In the genomic region with DNA sequence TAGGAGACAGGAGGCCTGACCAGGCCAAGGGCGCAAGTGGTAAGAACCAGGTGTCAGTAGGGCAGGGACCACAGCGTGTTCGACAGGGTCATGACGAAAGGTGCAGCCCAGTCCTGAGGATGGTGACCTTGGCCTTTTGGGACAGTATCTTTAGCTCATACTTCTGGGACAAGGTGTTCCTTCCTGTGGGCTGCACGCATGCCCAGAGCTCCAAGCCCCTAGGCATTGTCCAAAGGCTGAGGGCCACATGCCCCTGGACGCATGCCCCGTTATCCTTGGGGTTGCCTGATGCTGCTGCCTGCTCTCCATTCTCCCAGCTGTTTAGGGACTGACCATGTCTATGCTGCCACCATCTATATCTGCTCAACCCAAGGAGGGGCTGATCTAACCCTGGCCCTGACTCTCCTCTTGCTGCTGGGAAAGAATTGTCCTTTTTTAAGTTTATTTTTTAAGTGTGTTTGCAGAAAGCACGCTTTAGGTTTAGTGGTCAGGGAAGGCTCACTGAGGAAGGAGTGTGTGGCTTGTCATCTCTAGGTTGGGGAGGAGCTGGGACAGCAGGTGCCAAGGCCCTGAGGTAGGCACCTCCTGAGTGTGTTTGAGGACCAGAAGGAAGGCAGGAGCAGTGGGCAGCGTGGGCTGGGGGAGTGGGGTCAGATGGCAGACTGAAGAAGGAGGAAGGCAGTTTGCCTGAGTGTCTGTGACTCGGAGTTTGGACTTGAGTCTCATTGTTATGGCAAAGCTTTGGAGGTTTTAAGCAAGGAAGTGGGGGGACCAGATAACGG, we compare ENCODE assay signal across 23 cellular contexts. TPM values are rescaled to one million over a fixed set of nuclear protein-coding genes. Genes with fewer than 3 reads are reported as not detected.
DNase-seq lines count a peak whose midpoint lies in the region; ATAC-seq, FAIRE-seq and TF ChIP-seq lines count a peak whose summit lies in the region.
"Had no signal": no experiment of that assay in that cellular context is flagged by ENCODE, and none has a peak within 500 bp of the region (broad histone marks: within the 10 kb centered on the region; RNA-seq: fewer than 3 reads in every experiment).

No MANE protein-coding gene starts in this region.

- no peak overlapping the region; the same call in 1 of the 2 replicates for H2AK5ac ChIP-seq in H1 (ENCODE audit: low read depth, low read length)

- no peak overlapping the region for H3K14ac ChIP-seq in H1 (ENCODE audit: insufficient read length)

- no peak for DNase-seq in activated CD8-positive, alpha-beta T cell treated with anti-CD3 and anti-CD28 coated beads, Interleukin-2, amount 10 ng/mL, durations not matched to agents 7 days and 5 days
- no peak for DNase-seq in activated CD8-positive, alpha-beta T cell treated with anti-CD3 and anti-CD28 coated beads for 36 hours
- DNase-seq in right cardiac atrium = peak in 2 of 3 donors; percentile 6
- DNase-seq in Right ventricle myocardium superior = no peak
- DNase-seq in H1 (ENCODE audit: low read depth in 1 of 2, low spot score in 2 of 2) = no peak
- DNase-seq in type B pancreatic cell (ENCODE audit: extremely low spot score, unreplicated experiment) = no peak
- no peak for DNase-seq in medulla oblongata (ENCODE audit: extremely low spot score)
- no peak for DNase-seq in retina
- DNase-seq: CD8-positive, alpha-beta memory T cell; GM23248; H9; HFFc6; KG1; MM.1S; NCI-H2029; NCI-H446 treated with DMSO at 0.1 percent for 48 hours; NCI-H526 treated with DMSO at 0.1 percent for 48 hours; RPMI8226; SHP77 treated with DMSO at 0.1 percent for 48 hours had no signal

- no peak overlapping the region; the same call in 1 of the 2 replicates for H4K8ac ChIP-seq in H1 (ENCODE audit: extremely low read depth, insufficient read depth, low read length)

- H4K91ac ChIP-seq in H1 (replicated peaks; ENCODE audit: insufficient read length, low read length) = peak overlapping the region; percentile 55

- intact Hi-C loops in activated CD8-positive, alpha-beta T cell treated with anti-CD3 and anti-CD28 coated beads for 36 hours (cut with micrococcal nuclease) = no loop called here
- intact Hi-C loops in right cardiac atrium (cut with DNase I) = no loop called here
- intact Hi-C loops in Right ventricle myocardium superior (cut with DNase I) = no loop called here

- H3K9me3 ChIP-seq in right cardiac atrium (ENCODE audit: control insufficient read depth, low read length) = no peaks in the 10 kb centered on the region
- H3K9me3 ChIP-seq in H1 (ENCODE audit: insufficient read depth in 2 of 2, low read depth in 1 of 2, low read length in 1 of 2) = no peaks in the 10 kb centered on the region

- no peak overlapping the region for H2BK20ac ChIP-seq in H1 (ENCODE audit: low read length)

- TF ChIP-seq EP300 in H1 (IDR thresholded peaks at IDR 0.05; ENCODE audit: borderline replicate concordance in 1 of 2, low read depth in 2 of 2, low read length in 2 of 2) = no peak

- CTCF ChIA-PET in activated CD8-positive, alpha-beta T cell treated with anti-CD3 and anti-CD28 coated beads, Interleukin-2, amount 10 ng/mL, durations not matched to agents 7 days and 5 days (lab: Charles Lee) = interaction anchor here (0.9 to 1.2 kb wide), 5 partner anchors 9 to 116 kb away, joined by 3 to 5 read pairs (median 4); partner anchors contain the start of gene CBX4
- CTCF ChIA-PET in activated CD8-positive, alpha-beta T cell treated with anti-CD3 and anti-CD28 coated beads for 36 hours (lab: Charles Lee) = interaction anchor here (1.2 to 2.8 kb wide), 4 partner anchors 10 to 62 kb away, joined by 4 to 13 read pairs (median 6); partner anchors contain the start of gene CBX4
- CTCF ChIA-PET in H1 (lab: Charles Lee; ENCODE audit: partially characterized antibody) = interaction anchor here (0.6 to 3.4 kb wide), 11 partner anchors 9 to 115 kb away, joined by 3 to 14 read pairs (median 3); partner anchors contain the start of gene CBX8

- POLR2A ChIA-PET in activated CD8-positive, alpha-beta T cell treated with anti-CD3 and anti-CD28 coated beads, Interleukin-2, amount 10 ng/mL, durations not matched to agents 7 days and 5 days (lab: Charles Lee) = no interaction called here
- POLR2A ChIA-PET in activated CD8-positive, alpha-beta T cell treated with anti-CD3 and anti-CD28 coated beads for 36 hours (lab: Charles Lee) = no interaction called here
- POLR2A ChIA-PET in H1 (lab: Charles Lee; ENCODE audit: partially characterized antibody) = no interaction called here

- no peak overlapping the region for H2BK5ac ChIP-seq in H1 (ENCODE audit: low read depth, low read length)

- H3K56ac ChIP-seq in H1 (replicated peaks; ENCODE audit: insufficient read length, low read depth, low read length) = no peak overlapping the region

- TF ChIP-seq RAD21 in H1 (IDR thresholded peaks at IDR 0.05 in 1 of 2, conservative IDR thresholded peaks at IDR 0.05 in 1 of 2; ENCODE audit: low read depth in 2 of 2, low read length in 2 of 2) = no peak

- H3K27me3 ChIP-seq in right cardiac atrium (ENCODE audit: control insufficient read depth, insufficient read depth) (no peaks in the 10 kb centered on the region), H1 (replicated peaks in 1 of 4; ENCODE audit: control insufficient read depth in 3 of 4, extremely low read depth in 1 of 4, insufficient read depth in 3 of 4, low read length in 3 of 4) (peaks cover 0 to 2% (median 0%) of the 10 kb centered on the region in 4 experiments; a peak in 1 of 7 replicates)

- H3K79me1 ChIP-seq in H1 (ENCODE audit: low read depth, low read length) = no peaks in the 10 kb centered on the region

- H3K27ac Mint-ChIP-seq in activated CD8-positive, alpha-beta T cell treated with anti-CD3 and anti-CD28 coated beads, Interleukin-2, amount 10 ng/mL, durations not matched to agents 7 days and 5 days = peak overlapping the region; percentile 13
- H3K27ac Mint-ChIP-seq in activated CD8-positive, alpha-beta T cell treated with anti-CD3 and anti-CD28 coated beads for 36 hours = no peak overlapping the region
- peak overlapping the region; percentile 14 for H3K27ac Mint-ChIP-seq in type B pancreatic cell
- H3K27ac Mint-ChIP-seq: B cell; CD8-positive, alpha-beta memory T cell; HFFc6 had no signal

- H3K23me2 ChIP-seq in H1 (ENCODE audit: low read depth, low read length) = no peaks in the 10 kb centered on the region

- H2BK12ac ChIP-seq in H1 (ENCODE audit: low read depth, low read length) = no peak overlapping the region

- no peak overlapping the region for H4K5ac ChIP-seq in H1 (ENCODE audit: insufficient read length, low read depth, low read length)

- no peak overlapping the region for H3K4me3 ChIP-seq in right cardiac atrium (ENCODE audit: low read length)
- H3K4me3 ChIP-seq in H1 (ENCODE audit: extremely low read depth in 1 of 4, insufficient read depth in 2 of 4, low read depth in 3 of 4, low read length in 4 of 4) = no peak overlapping the region
- H3K4me3 ChIP-seq: GM23248 had no signal

- H3K4me1 ChIP-seq in right cardiac atrium (ENCODE audit: control insufficient read depth, insufficient read depth, low read length) (no peaks in the 10 kb centered on the region), H1 (replicated peaks in 1 of 4; ENCODE audit: control insufficient read depth in 3 of 4, insufficient read depth in 4 of 4, low read length in 3 of 4) (no peaks in the 10 kb centered on the region)

- no peak for TF ChIP-seq POLR2A in H1 (IDR thresholded peaks at IDR 0.05; ENCODE audit: control extremely low read depth in 1 of 2, low read depth in 2 of 2, low read length in 2 of 2)

- H2BK15ac ChIP-seq in H1 (ENCODE audit: low read length) = no peak overlapping the region

- ATAC-seq in activated CD8-positive, alpha-beta T cell treated with anti-CD3 and anti-CD28 coated beads, Interleukin-2, amount 10 ng/mL, durations not matched to agents 7 days and 5 days = no peak
- ATAC-seq in activated CD8-positive, alpha-beta T cell treated with anti-CD3 and anti-CD28 coated beads for 36 hours = no peak
- no peak for ATAC-seq in right cardiac atrium
- no peak for ATAC-seq in Right ventricle myocardium superior (ENCODE audit: poor library complexity)

- no peak overlapping the region for H2BK120ac ChIP-seq in H1 (replicated peaks; ENCODE audit: low read depth, low read length)

- WGBS in right cardiac atrium = 85% methylated on average over 11 of the region's 11 CpGs
- 76% methylated on average over 11 of the region's 11 CpGs; no CpG with 5 or more reads in 1 of the 2 experiments for WGBS in H1 (ENCODE audit: extremely low coverage in 1 of 2, insufficient coverage in 1 of 2, insufficient read length in 1 of 2, insufficient replicate concordance in 2 of 2, low coverage in 1 of 2, low lambda C conversion rate in 2 of 2, missing lambda C conversion rate in 1 of 2), 2 experiments

- no peaks in the 10 kb centered on the region for H3K36me3 ChIP-seq in H1 (ENCODE audit: control insufficient read depth in 2 of 4, insufficient read depth in 4 of 4, low read length in 3 of 4)

- no peak overlapping the region for H3K4me2 ChIP-seq in H1 (ENCODE audit: insufficient read depth in 1 of 2, low read depth in 2 of 2, low read length in 2 of 2)

- H3K18ac ChIP-seq in H1 (ENCODE audit: extremely low read depth, low read length) = no peak overlapping the region

- H3K4me3 Mint-ChIP-seq in activated CD8-positive, alpha-beta T cell treated with anti-CD3 and anti-CD28 coated beads, Interleukin-2, amount 10 ng/mL, durations not matched to agents 7 days and 5 days = no peak overlapping the region
- no peak overlapping the region for H3K4me3 Mint-ChIP-seq in activated CD8-positive, alpha-beta T cell treated with anti-CD3 and anti-CD28 coated beads for 36 hours
- H3K4me3 Mint-ChIP-seq in type B pancreatic cell = no peak overlapping the region
- H3K4me3 Mint-ChIP-seq: B cell; CD8-positive, alpha-beta memory T cell; H9; HFFc6 had no signal

- no peak overlapping the region for H2AFZ ChIP-seq in H1 (ENCODE audit: low read length)
- H2AFZ ChIP-seq: GM23248 had no signal

- H3K9ac ChIP-seq in H1 (replicated peaks in 1 of 4; ENCODE audit: extremely low read depth in 1 of 4, low read depth in 3 of 4, low read length in 3 of 4) = no peak overlapping the region; a peak in 1 of 7 replicates
- H3K9ac ChIP-seq: GM23248 had no signal

- no peak overlapping the region for H3K4ac ChIP-seq in H1 (replicated peaks; ENCODE audit: insufficient read length, low read depth, low read length)

- H3K23ac ChIP-seq in H1 (ENCODE audit: insufficient read length) = no peak overlapping the region

- no peak overlapping the region for H3K27ac ChIP-seq in right cardiac atrium (ENCODE audit: low read length)
- no peak overlapping the region for H3K27ac ChIP-seq in H1 (ENCODE audit: low read depth, low read length)
- H3K27ac ChIP-seq: 22Rv1, C4-2B, GM23248 had no signal

- H3K27me3 Mint-ChIP-seq in activated CD8-positive, alpha-beta T cell treated with anti-CD3 and anti-CD28 coated beads, Interleukin-2, amount 10 ng/mL, durations not matched to agents 7 days and 5 days (ENCODE audit: low read depth) = peaks cover 2% of the 10 kb centered on the region
- H3K27me3 Mint-ChIP-seq in activated CD8-positive, alpha-beta T cell treated with anti-CD3 and anti-CD28 coated beads for 36 hours = peaks cover 4% of the 10 kb centered on the region
- H3K27me3 Mint-ChIP-seq in type B pancreatic cell = no peaks in the 10 kb centered on the region

- TF ChIP-seq CTCF in activated CD8-positive, alpha-beta T cell treated with anti-CD3 and anti-CD28 coated beads for 36 hours (IDR thresholded peaks at IDR 0.05) = no peak
- TF ChIP-seq CTCF in H1 (IDR thresholded peaks at IDR 0.05; ENCODE audit: control extremely low read depth in 1 of 3, insufficient read depth in 1 of 3, low read depth in 1 of 3, low read length in 3 of 3) (no peak), type B pancreatic cell (conservative IDR thresholded peaks at IDR 0.05) (no peak)

- H3K9me3 Mint-ChIP-seq in activated CD8-positive, alpha-beta T cell treated with anti-CD3 and anti-CD28 coated beads, Interleukin-2, amount 10 ng/mL, durations not matched to agents 7 days and 5 days (ENCODE audit: insufficient read depth) = no peaks in the 10 kb centered on the region
- H3K9me3 Mint-ChIP-seq in activated CD8-positive, alpha-beta T cell treated with anti-CD3 and anti-CD28 coated beads for 36 hours = no peaks in the 10 kb centered on the region
- H3K9me3 Mint-ChIP-seq in type B pancreatic cell = no peaks in the 10 kb centered on the region
- H3K9me3 Mint-ChIP-seq: CD8-positive, alpha-beta memory T cell; H9; HFFc6 had no signal

- H3K79me2 ChIP-seq in H1 (ENCODE audit: control insufficient read depth in 1 of 2, insufficient read depth in 2 of 2, low read length in 2 of 2) = no peaks in the 10 kb centered on the region

- peaks cover 14% of the 10 kb centered on the region for H3K4me1 Mint-ChIP-seq in activated CD8-positive, alpha-beta T cell treated with anti-CD3 and anti-CD28 coated beads, Interleukin-2, amount 10 ng/mL, durations not matched to agents 7 days and 5 days (ENCODE audit: low read depth)
- H3K4me1 Mint-ChIP-seq in activated CD8-positive, alpha-beta T cell treated with anti-CD3 and anti-CD28 coated beads for 36 hours (ENCODE audit: low read depth) = peaks cover 2% of the 10 kb centered on the region
- H3K4me1 Mint-ChIP-seq in type B pancreatic cell (ENCODE audit: unreplicated experiment) = peaks cover 26% of the 10 kb centered on the region

- H4K20me1 ChIP-seq in H1 (replicated peaks in 1 of 2; ENCODE audit: control insufficient read depth in 1 of 2, insufficient read depth in 2 of 2, low read length in 2 of 2) = no peaks in the 10 kb centered on the region

- no peak for FAIRE-seq in H1 (lab: Jason Lieb, UNC)
- FAIRE-seq: HTR-8/SVneo had no signal

- H3K36me3 Mint-ChIP-seq in activated CD8-positive, alpha-beta T cell treated with anti-CD3 and anti-CD28 coated beads, Interleukin-2, amount 10 ng/mL, durations not matched to agents 7 days and 5 days (ENCODE audit: low read depth) = no peaks in the 10 kb centered on the region
- no peaks in the 10 kb centered on the region for H3K36me3 Mint-ChIP-seq in activated CD8-positive, alpha-beta T cell treated with anti-CD3 and anti-CD28 coated beads for 36 hours (ENCODE audit: low read depth)
- H3K36me3 Mint-ChIP-seq in type B pancreatic cell = no peaks in the 10 kb centered on the region

RNA-seq across cellular contexts. Expression of gene CBX4, which starts 15.0 kb away (rescaled TPM):
- total RNA-seq in activated CD8-positive, alpha-beta T cell treated with anti-CD3 and anti-CD28 coated beads, Interleukin-2, amount 10 ng/mL, durations not matched to agents 7 days and 5 days = 10 to 100 TPM; 50.3 to 57.2 TPM
- 10 to 100 TPM; 23.9 to 28.0 TPM for total RNA-seq in activated CD8-positive, alpha-beta T cell treated with anti-CD3 and anti-CD28 coated beads for 36 hours
- 10 to 100 TPM; 26.9 to 32.6 (median 30.3) TPM for total RNA-seq in right cardiac atrium
- polyA plus RNA-seq in right cardiac atrium = 19.8 TPM
- 25.6 TPM for total RNA-seq in Right ventricle myocardium superior
- total RNA-seq in H1 (2021; fragmentation: NEBNext Ultra II Directional; extraction: Animal tissue kit (Norgen Biotek cat#: 25700)) = 3.2 and 4.0 TPM in 2 replicates
- 1.8 and 3.6 TPM in 2 replicates for polyA plus RNA-seq in H1 (2011; rRNA removed)
- 3.5 TPM for polyA plus RNA-seq in H1 (2011; cell fraction: cytosol; rRNA removed)
- 5.3 TPM for polyA plus RNA-seq in H1 (2011; cell fraction: nucleus; rRNA removed)
- 0.79 to 2.9 TPM (median 2.4 TPM) in 4 replicates for polyA plus RNA-seq in H1 (2012, experiment 1 of 2)
- 1.8 TPM for polyA plus RNA-seq in H1 (2012, experiment 2 of 2)
- polyA plus RNA-seq in H1 (2013, experiment 1 of 2) = 2.0 TPM
- polyA plus RNA-seq in H1 (2013, experiment 2 of 2) = 1.9 TPM
- 1.9 and 3.6 TPM in 2 replicates for polyA minus RNA-seq in H1 (2011; rRNA and poly(A)+ RNA removed)
- 13.8 TPM for polyA minus RNA-seq in H1 (2011; cell fraction: cytosol; rRNA and poly(A)+ RNA removed)
- 6.5 TPM for polyA minus RNA-seq in H1 (2011; cell fraction: nucleus; rRNA and poly(A)+ RNA removed)
- 39.6 and 76.2 TPM in 2 replicates for total RNA-seq in type B pancreatic cell (ENCODE audit: low replicate concordance)

RNA-seq across cellular contexts. Expression of gene CBX8, which starts 57.4 kb away (rescaled TPM):
- 1 to 10 TPM; 8.6 to 9.4 TPM for total RNA-seq in activated CD8-positive, alpha-beta T cell treated with anti-CD3 and anti-CD28 coated beads, Interleukin-2, amount 10 ng/mL, durations not matched to agents 7 days and 5 days
- total RNA-seq in activated CD8-positive, alpha-beta T cell treated with anti-CD3 and anti-CD28 coated beads for 36 hours = 1 to 10 TPM; 7.0 to 9.4 TPM
- total RNA-seq in right cardiac atrium = 1 to 10 TPM; 2.4 to 7.3 (median 5.5) TPM
- 3.8 TPM for polyA plus RNA-seq in right cardiac atrium
- total RNA-seq in Right ventricle myocardium superior = 6.2 TPM
- 1.5 and 2.1 TPM in 2 replicates for total RNA-seq in H1 (2021; fragmentation: NEBNext Ultra II Directional; extraction: Animal tissue kit (Norgen Biotek cat#: 25700))
- polyA plus RNA-seq in H1 (2011; rRNA removed) = 0.09 and 0.31 TPM in 2 replicates
- polyA plus RNA-seq in H1 (2011; cell fraction: cytosol; rRNA removed) = 0.28 TPM
- 0.33 TPM for polyA plus RNA-seq in H1 (2011; cell fraction: nucleus; rRNA removed)
- polyA plus RNA-seq in H1 (2012, experiment 1 of 2) = 0.50 to 1.6 TPM (median 1.2 TPM) in 4 replicates
- 1.0 TPM for polyA plus RNA-seq in H1 (2012, experiment 2 of 2)
- 0.30 TPM for polyA plus RNA-seq in H1 (2013, experiment 1 of 2)
- 0.55 TPM for polyA plus RNA-seq in H1 (2013, experiment 2 of 2)
- polyA minus RNA-seq in H1 (2011; rRNA and poly(A)+ RNA removed) = 0.13 TPM in 1 of 2 replicates, not detected in the other
- polyA minus RNA-seq in H1 (2011; cell fraction: cytosol; rRNA and poly(A)+ RNA removed) = 0.29 TPM
- polyA minus RNA-seq in H1 (2011; cell fraction: nucleus; rRNA and poly(A)+ RNA removed) = 0.30 TPM
- 13.3 and 16.0 TPM in 2 replicates for total RNA-seq in type B pancreatic cell (ENCODE audit: low replicate concordance)

Comparison
In these comparisons a context has a peak if more than half of its experiments do, and no peak if none do; other contexts are left out.
1. DNase-seq: peak in right cardiac atrium (2 of 3); none in activated CD8-positive, alpha-beta T cell treated with anti-CD3 and anti-CD28 coated beads, Interleukin-2, amount 10 ng/mL, durations not matched to agents 7 days and 5 days (single experiment), activated CD8-positive, alpha-beta T cell treated with anti-CD3 and anti-CD28 coated beads for 36 hours (single experiment), Right ventricle myocardium superior (single experiment), H1 (0 of 2), type B pancreatic cell (single experiment), medulla oblongata (single experiment) and retina (single experiment).